Comparison of ENCODE assay signal across 8 cellular contexts in the genomic region with DNA sequence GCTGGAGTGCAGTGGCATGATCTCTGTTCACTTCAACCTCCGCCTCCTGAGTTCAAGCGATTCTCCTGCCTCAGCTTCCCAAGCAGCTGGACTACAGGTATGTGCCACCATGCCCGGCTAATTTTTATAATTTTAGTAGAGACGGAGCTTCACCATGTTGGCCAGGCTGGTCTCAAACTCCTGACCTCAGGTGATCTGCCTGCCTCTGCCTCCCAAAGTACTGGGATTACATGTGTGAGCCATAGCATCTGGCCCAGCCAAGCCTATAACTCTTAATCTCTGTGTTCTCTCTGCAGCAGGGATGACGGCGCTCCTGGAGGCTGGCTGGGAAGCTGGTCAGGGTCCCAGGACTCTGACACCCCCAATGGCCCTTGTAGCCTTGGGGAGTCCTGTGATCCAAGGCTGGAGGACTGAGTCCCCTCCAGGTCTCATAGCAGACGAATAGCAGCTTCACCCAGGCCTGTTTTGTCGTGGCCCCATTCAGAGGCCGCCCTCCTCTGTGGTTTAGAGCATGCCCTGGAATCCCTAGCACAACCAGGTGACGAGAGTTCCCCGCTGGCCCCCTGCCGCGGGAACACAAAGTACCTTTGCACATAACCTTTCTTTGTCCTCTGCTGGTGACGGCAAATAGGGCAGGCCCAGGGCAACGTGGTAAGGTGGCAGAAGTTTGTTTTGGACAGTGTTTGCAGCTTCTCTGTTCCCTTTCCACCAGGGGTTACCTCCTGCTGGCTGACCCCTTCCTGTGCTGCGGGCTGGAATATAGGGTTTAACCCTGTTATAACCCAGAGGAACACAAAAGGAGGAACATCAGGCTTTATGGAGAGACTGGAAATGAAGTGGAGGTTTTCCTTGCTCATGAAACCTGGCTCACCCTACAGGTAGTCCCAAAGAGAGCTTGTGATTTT. TPM values are rescaled to one million over a fixed set of nuclear protein-coding genes. Genes with fewer than 3 reads are reported as not detected.
DNase-seq lines count a peak whose midpoint lies in the region; ATAC-seq and TF ChIP-seq lines count a peak whose summit lies in the region.

No MANE protein-coding gene starts in this region.

- no peaks in the 10 kb centered on the region for H3K36me3 ChIP-seq in hepatocyte (replicated peaks; ENCODE audit: insufficient read depth, low read depth)
- no peaks in the 10 kb centered on the region for H3K36me3 ChIP-seq in GM23248 (ENCODE audit: low read depth)

- WGBS in hepatocyte (ENCODE audit: low lambda C conversion rate, missing lambda C conversion rate), result 50% methylated on average over 16 of the region's 16 CpGs
- WGBS in GM23248 (ENCODE audit: low coverage in 1 of 2, low lambda C conversion rate in 2 of 2, missing lambda C conversion rate in 2 of 2), 2 experiments, result 70 to 74% methylated on average over 16 of the region's 16 CpGs

- H4K20me1 ChIP-seq in hepatocyte (ENCODE audit: insufficient read depth, poor library complexity, severe bottlenecking) (no peaks in the 10 kb centered on the region), GM23248 (ENCODE audit: insufficient read depth) (no peaks in the 10 kb centered on the region)

- H3K9me2 ChIP-seq in hepatocyte (replicated peaks; ENCODE audit: insufficient read depth) (no peaks in the 10 kb centered on the region), GM23248 (ENCODE audit: insufficient read depth) (no peaks in the 10 kb centered on the region)

- H3K4me2 ChIP-seq in hepatocyte (peak overlapping the region; percentile 34), GM23248 (ENCODE audit: unreplicated experiment) (no peak overlapping the region)

- H3K27ac Mint-ChIP-seq in activated T-cell treated with anti-CD3 and anti-CD28 coated beads, Interleukin-2, amount 50 U/mL, for 24 hours, result peak overlapping the region; percentile 60
- H3K27ac Mint-ChIP-seq in stimulated activated naive CD8-positive, alpha-beta T cell treated with anti-CD3 and anti-CD28 coated beads, Interleukin-15, amount 100 ng/mL, for 72 hours, result peak overlapping the region; percentile 89 to 91

- H3K9me3 ChIP-seq in hepatocyte (ENCODE audit: low read depth), result no peaks in the 10 kb centered on the region
- no peaks in the 10 kb centered on the region for H3K9me3 ChIP-seq in GM23248 (ENCODE audit: low read depth)

- no peak for TF ChIP-seq CTCF in hepatocyte (IDR thresholded peaks at IDR 0.05; ENCODE audit: poor library complexity)
- TF ChIP-seq CTCF in omental fat pad (IDR thresholded peaks at IDR 0.05), result no peak

- H3K27me3 ChIP-seq in hepatocyte, result no peaks in the 10 kb centered on the region
- no peaks in the 10 kb centered on the region for H3K27me3 ChIP-seq in GM23248 (replicated peaks; ENCODE audit: insufficient read depth)

- no peaks in the 10 kb centered on the region for H3F3A ChIP-seq in GM23248 (ENCODE audit: insufficient read depth)

- H3K4me3 ChIP-seq in hepatocyte (no peak overlapping the region), GM23248 (no peak overlapping the region)

- peaks cover 45% of the 10 kb centered on the region for H3K4me1 ChIP-seq in hepatocyte (ENCODE audit: insufficient read depth)
- H3K4me1 ChIP-seq in GM23248 (ENCODE audit: insufficient read depth), result 0 out of 2 replicates have a peak, but pooled peaks cover 3% of the 10 kb centered on the region

- H3K27ac ChIP-seq in hepatocyte (peak overlapping the region; percentile 80), GM23248 (no peak overlapping the region)

- no peaks in the 10 kb centered on the region for H3K79me2 ChIP-seq in hepatocyte
- H3K79me2 ChIP-seq in GM23248 (ENCODE audit: insufficient read depth), result no peaks in the 10 kb centered on the region

- H3K9ac ChIP-seq in GM23248, result no peak overlapping the region

- DNase-seq in NOMO-1 treated with DMSO at 0.1 percent for 48 hours (lab: John Stamatoyannopoulos, UW; ENCODE audit: unreplicated experiment) (peak; percentile 10), NOMO-1 treated with dmso at 0.1 percent for 144 hours (lab: John Stamatoyannopoulos, UW; ENCODE audit: unreplicated experiment) (no peak), hepatocyte (ENCODE audit: low spot score) (peak; percentile 75), GM23248 (no peak), omental fat pad (ENCODE audit: low spot score) (no peak)
- no peak for DNase-seq in activated T-cell treated with anti-CD3 and anti-CD28 coated beads, Interleukin-2, amount 50 U/mL, for 24 hours
- peak; percentile 46 to 63 for DNase-seq in stimulated activated naive CD8-positive, alpha-beta T cell treated with anti-CD3 and anti-CD28 coated beads, Interleukin-15, amount 100 ng/mL, for 72 hours

- in situ Hi-C loops in GM23248 (cut with MboI), result no loop called here

- H3K36me3 Mint-ChIP-seq in activated T-cell treated with anti-CD3 and anti-CD28 coated beads, Interleukin-2, amount 50 U/mL, for 24 hours (ENCODE audit: low read depth), result no peaks in the 10 kb centered on the region

- no peaks in the 10 kb centered on the region for H3K27me3 Mint-ChIP-seq in activated T-cell treated with anti-CD3 and anti-CD28 coated beads, Interleukin-2, amount 50 U/mL, for 24 hours
- no peaks in the 10 kb centered on the region for H3K27me3 Mint-ChIP-seq in stimulated activated naive CD8-positive, alpha-beta T cell treated with anti-CD3 and anti-CD28 coated beads, Interleukin-15, amount 100 ng/mL, for 72 hours

- peak overlapping the region; percentile 34 for H2AFZ ChIP-seq in hepatocyte
- H2AFZ ChIP-seq in GM23248, result no peak overlapping the region

- H3K9me3 Mint-ChIP-seq in activated T-cell treated with anti-CD3 and anti-CD28 coated beads, Interleukin-2, amount 50 U/mL, for 24 hours, result no peaks in the 10 kb centered on the region
- H3K9me3 Mint-ChIP-seq in stimulated activated naive CD8-positive, alpha-beta T cell treated with anti-CD3 and anti-CD28 coated beads, Interleukin-15, amount 100 ng/mL, for 72 hours, result no peaks in the 10 kb centered on the region

- peak; percentile 32 for ATAC-seq in stimulated activated naive CD8-positive, alpha-beta T cell treated with anti-CD3 and anti-CD28 coated beads, Interleukin-15, amount 100 ng/mL, for 72 hours
- ATAC-seq in omental fat pad (ENCODE audit: low FRiP score) (no peak), HG02981 (IDR thresholded peaks at IDR 0.05; ENCODE audit: unreplicated experiment) (no peak)

- peaks cover 66% of the 10 kb centered on the region for H3K4me1 Mint-ChIP-seq in activated T-cell treated with anti-CD3 and anti-CD28 coated beads, Interleukin-2, amount 50 U/mL, for 24 hours (ENCODE audit: low read depth)
- H3K4me1 Mint-ChIP-seq in stimulated activated naive CD8-positive, alpha-beta T cell treated with anti-CD3 and anti-CD28 coated beads, Interleukin-15, amount 100 ng/mL, for 72 hours, result peaks cover 78% of the 10 kb centered on the region

- H3K4me3 Mint-ChIP-seq in activated T-cell treated with anti-CD3 and anti-CD28 coated beads, Interleukin-2, amount 50 U/mL, for 24 hours, result no peak overlapping the region
- peak overlapping the region; percentile 44 to 71 for H3K4me3 Mint-ChIP-seq in stimulated activated naive CD8-positive, alpha-beta T cell treated with anti-CD3 and anti-CD28 coated beads, Interleukin-15, amount 100 ng/mL, for 72 hours

RNA-seq across cellular contexts. Expression of a gene that starts 43.0 kb away (rescaled TPM):
- total RNA-seq in hepatocyte, result 52.1 and 53.6 TPM in 2 replicates
- polyA plus RNA-seq in hepatocyte, result 41.1 and 43.2 TPM in 2 replicates
- 6.7 and 8.4 TPM in 2 replicates for total RNA-seq in GM23248 (2014; rRNA removed; shearing (Covaris generic))
- 93.8 and 96.4 TPM in 2 replicates for polyA plus RNA-seq in GM23248 (2016; fragmentation: Nextera tagmentation; extraction: Ambion mirVana)
- 10 to 100 TPM; 28.8 to 79.7 (median 37.0) TPM for total RNA-seq in omental fat pad

Comparison
In these comparisons a context has a peak if more than half of its experiments do, and no peak if none do; other contexts are left out.
1. DNase-seq: peak in NOMO-1 treated with DMSO at 0.1 percent for 48 hours (single experiment), hepatocyte (single experiment) and stimulated activated naive CD8-positive, alpha-beta T cell treated with anti-CD3 and anti-CD28 coated beads, Interleukin-15, amount 100 ng/mL, for 72 hours (2 of 2); none in NOMO-1 treated with dmso at 0.1 percent for 144 hours (single experiment), activated T-cell treated with anti-CD3 and anti-CD28 coated beads, Interleukin-2, amount 50 U/mL, for 24 hours (single experiment), GM23248 (single experiment) and omental fat pad (single experiment).